Comparison of ENCODE assay signal across 1 cellular context in genomic region chrX:47146936-47147859, GRCh38.
TF ChIP-seq lines count a peak whose summit lies in the region.

No MANE protein-coding gene starts in this region.

TF ChIP-seq in IMR-90, 13 proteins besides CTCF, POLR2A, EP300 and RAD21:
- TF ChIP-seq BHLHE40 (IDR thresholded peaks at IDR 0.05; ENCODE audit: low read depth, low read length) (no peak), RCOR1 (IDR thresholded peaks at IDR 0.05; ENCODE audit: insufficient replicate concordance, low read length) (no peak), CEBPB (IDR thresholded peaks at IDR 0.05; ENCODE audit: low read depth, low read length) (no peak), MXI1 (IDR thresholded peaks at IDR 0.05; ENCODE audit: borderline replicate concordance, low read depth, low read length) (no peak), NFE2L2 (IDR thresholded peaks at IDR 0.05; ENCODE audit: low read depth, low read length) (no peak), SMC3 (IDR thresholded peaks at IDR 0.05; ENCODE audit: low read depth, low read length) (no peak), MAFK (IDR thresholded peaks at IDR 0.05; ENCODE audit: low read depth, low read length) (no peak), CHD1 (IDR thresholded peaks at IDR 0.05; ENCODE audit: low read depth, low read length) (no peak)
- TF ChIP-seq, protein P1, sequence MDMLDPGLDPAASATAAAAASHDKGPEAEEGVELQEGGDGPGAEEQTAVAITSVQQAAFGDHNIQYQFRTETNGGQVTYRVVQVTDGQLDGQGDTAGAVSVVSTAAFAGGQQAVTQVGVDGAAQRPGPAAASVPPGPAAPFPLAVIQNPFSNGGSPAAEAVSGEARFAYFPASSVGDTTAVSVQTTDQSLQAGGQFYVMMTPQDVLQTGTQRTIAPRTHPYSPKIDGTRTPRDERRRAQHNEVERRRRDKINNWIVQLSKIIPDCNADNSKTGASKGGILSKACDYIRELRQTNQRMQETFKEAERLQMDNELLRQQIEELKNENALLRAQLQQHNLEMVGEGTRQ (IDR thresholded peaks at IDR 0.05; ENCODE audit: low read depth, low read length), result no peak
